ENCODE assay signal across 19 cellular contexts in the genomic region with DNA sequence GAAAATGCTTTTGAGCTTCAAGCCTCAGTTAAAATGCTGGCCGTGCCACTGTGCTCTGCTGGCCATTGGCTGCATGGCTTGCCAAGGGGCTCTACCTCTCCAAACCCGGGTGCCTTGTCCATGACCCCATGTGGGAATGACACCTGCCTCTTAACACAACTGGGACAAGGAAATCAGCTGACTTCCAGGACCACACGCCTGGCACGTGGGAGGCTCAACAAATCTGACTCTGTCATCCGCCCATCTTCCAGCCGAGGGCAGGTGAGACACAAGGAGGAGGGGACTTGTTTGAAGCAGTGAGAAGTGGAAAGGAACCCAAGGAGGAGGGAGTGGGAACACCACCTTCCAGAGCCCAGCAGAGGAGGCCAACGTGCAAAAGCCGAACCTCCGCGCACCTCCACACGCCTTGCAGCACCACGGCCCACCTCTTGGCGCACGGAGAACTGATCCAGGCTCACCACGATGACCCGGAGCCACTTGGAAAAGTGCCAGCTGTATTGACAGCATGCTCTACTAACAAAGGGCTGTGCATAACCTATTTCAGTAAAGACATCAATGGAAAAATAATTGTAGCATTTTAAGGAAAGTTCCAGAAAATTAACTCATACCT. TPM values are rescaled to one million over a fixed set of nuclear protein-coding genes. Genes with fewer than 3 reads are reported as not detected.
DNase-seq lines count a peak whose midpoint lies in the region; ATAC-seq, FAIRE-seq and TF ChIP-seq lines count a peak whose summit lies in the region.
"Had no signal": no experiment of that assay in that cellular context is flagged by ENCODE, and none has a peak within 500 bp of the region (broad histone marks: within the 10 kb centered on the region; RNA-seq: fewer than 3 reads in every experiment).

No MANE protein-coding gene starts in this region.

- H3K4me3 ChIP-seq in left ventricle myocardium inferior (no peak overlapping the region), H1 (ENCODE audit: extremely low read depth in 1 of 4, insufficient read depth in 2 of 4, low read depth in 3 of 4, low read length in 4 of 4) (no peak overlapping the region), sigmoid colon (no peak overlapping the region), HAP-1 (no peak overlapping the region)
- H3K4me3 ChIP-seq: GM23248 had no signal

- peak overlapping the region; percentile 66; the same call in 1 of the 2 replicates for H4K8ac ChIP-seq in H1 (ENCODE audit: extremely low read depth, insufficient read depth, low read length)

- no peak overlapping the region for H3K23ac ChIP-seq in H1 (ENCODE audit: insufficient read length)

- H2BK15ac ChIP-seq in H1 (ENCODE audit: low read length) = no peak overlapping the region

- H3K18ac ChIP-seq in H1 (ENCODE audit: extremely low read depth, low read length) = no peak overlapping the region

- H2BK5ac ChIP-seq in H1 (ENCODE audit: low read depth, low read length) = no peak overlapping the region

- no peak overlapping the region for H3K4me2 ChIP-seq in H1 (ENCODE audit: insufficient read depth in 1 of 2, low read depth in 2 of 2, low read length in 2 of 2)

- H3K27me3 ChIP-seq in left ventricle myocardium inferior (ENCODE audit: low read depth) (no peaks in the 10 kb centered on the region), H1 (replicated peaks in 1 of 4; ENCODE audit: control insufficient read depth in 3 of 4, extremely low read depth in 1 of 4, insufficient read depth in 3 of 4, low read length in 3 of 4) (no peaks in the 10 kb centered on the region; a peak in 1 of 7 replicates), sigmoid colon (no peaks in the 10 kb centered on the region), HAP-1 (ENCODE audit: low read depth) (no peaks in the 10 kb centered on the region)

- H2BK20ac ChIP-seq in H1 (ENCODE audit: low read length) = no peak overlapping the region

- no peaks in the 10 kb centered on the region for H3K23me2 ChIP-seq in H1 (ENCODE audit: low read depth, low read length)

- peaks cover 0 to 4% of the 10 kb centered on the region in 2 experiments; a peak in 1 of 4 replicates for H3K79me2 ChIP-seq in H1 (ENCODE audit: control insufficient read depth in 1 of 2, insufficient read depth in 2 of 2, low read length in 2 of 2)

- H3K36me3 ChIP-seq in left ventricle myocardium inferior (peaks cover 5% of the 10 kb centered on the region), H1 (ENCODE audit: control insufficient read depth in 2 of 4, insufficient read depth in 4 of 4, low read length in 3 of 4) (no peaks in the 10 kb centered on the region), sigmoid colon (peaks cover 0 to 14% (median 4%) of the 10 kb centered on the region in 4 donors), HAP-1 (replicated peaks) (no peaks in the 10 kb centered on the region)
- H3K36me3 ChIP-seq: BE2C had no signal

- TF ChIP-seq CTCF in left ventricle myocardium inferior (IDR thresholded peaks at IDR 0.05; ENCODE audit: borderline replicate concordance) (no peak), H1 (IDR thresholded peaks at IDR 0.05; ENCODE audit: control extremely low read depth in 1 of 3, insufficient read depth in 1 of 3, low read depth in 1 of 3, low read length in 3 of 3) (no peak), sigmoid colon (IDR thresholded peaks at IDR 0.05) (no peak)

- in situ Hi-C loops in HAP-1 (cut with MboI; ENCODE audit: low sequenced_read_pairs) = no loop called here

- peak overlapping the region; percentile 7; the same call in 1 of the 2 replicates for H2BK12ac ChIP-seq in H1 (ENCODE audit: low read depth, low read length)

- no peaks in the 10 kb centered on the region for H3K36me3 Mint-ChIP-seq in stimulated activated effector memory CD8-positive, alpha-beta T cell treated with anti-CD3 and anti-CD28 coated beads, Interleukin-12 subunit alpha, Interleukin-12 subunit beta, amount 100 ng/mL, for 72 hours
- H3K36me3 Mint-ChIP-seq: CD4-positive, CD25-positive, alpha-beta regulatory T cell had no signal

- no peak overlapping the region for H3K56ac ChIP-seq in H1 (replicated peaks; ENCODE audit: insufficient read length, low read depth, low read length)

- ATAC-seq in left ventricle myocardium superior = no peak
- no peak for ATAC-seq in stimulated activated effector memory CD8-positive, alpha-beta T cell treated with anti-CD3 and anti-CD28 coated beads, Interleukin-12 subunit alpha, Interleukin-12 subunit beta, amount 100 ng/mL, for 72 hours
- ATAC-seq: HCT116 had no signal

- H3K9ac ChIP-seq in H1 (replicated peaks in 1 of 4; ENCODE audit: extremely low read depth in 1 of 4, low read depth in 3 of 4, low read length in 3 of 4) = no peak overlapping the region
- H3K9ac ChIP-seq: GM23248 had no signal

- CTCF ChIA-PET in H1 (lab: Charles Lee; ENCODE audit: partially characterized antibody) = interaction anchor here (0.7 to 3.1 kb wide), 9 partner anchors 15 to 141 kb away, joined by 3 to 18 read pairs (median 4); partner anchors contain the start of genes COL4A1 and COL4A2

- no peak overlapping the region for H3K4me3 Mint-ChIP-seq in stimulated activated effector memory CD8-positive, alpha-beta T cell treated with anti-CD3 and anti-CD28 coated beads, Interleukin-12 subunit alpha, Interleukin-12 subunit beta, amount 100 ng/mL, for 72 hours
- H3K4me3 Mint-ChIP-seq: CD4-positive, CD25-positive, alpha-beta regulatory T cell had no signal

- H3K9me3 Mint-ChIP-seq in stimulated activated effector memory CD8-positive, alpha-beta T cell treated with anti-CD3 and anti-CD28 coated beads, Interleukin-12 subunit alpha, Interleukin-12 subunit beta, amount 100 ng/mL, for 72 hours = no peaks in the 10 kb centered on the region

- H3K27ac Mint-ChIP-seq in stimulated activated effector memory CD8-positive, alpha-beta T cell treated with anti-CD3 and anti-CD28 coated beads, Interleukin-12 subunit alpha, Interleukin-12 subunit beta, amount 100 ng/mL, for 72 hours = no peak overlapping the region
- H3K27ac Mint-ChIP-seq: CD4-positive, CD25-positive, alpha-beta regulatory T cell had no signal

- intact Hi-C loops in left ventricle myocardium inferior (cut with micrococcal nuclease) (no loop called here), left ventricle myocardium superior (cut with micrococcal nuclease) (no loop called here), sigmoid colon (cut with DNase I) (no loop called here)

- no peak for FAIRE-seq in H1 (lab: Jason Lieb, UNC)
- FAIRE-seq: A204.1, G401.6 had no signal

- H4K5ac ChIP-seq in H1 (ENCODE audit: insufficient read length, low read depth, low read length) = no peak overlapping the region

- peaks cover 10% of the 10 kb centered on the region; the same call in 1 of the 2 replicates for H3K79me1 ChIP-seq in H1 (ENCODE audit: low read depth, low read length)

- H2AFZ ChIP-seq in H1 (ENCODE audit: low read length) = no peak overlapping the region
- H2AFZ ChIP-seq: GM23248 had no signal

- TF ChIP-seq RAD21 in H1 (IDR thresholded peaks at IDR 0.05 in 1 of 2, conservative IDR thresholded peaks at IDR 0.05 in 1 of 2; ENCODE audit: low read depth in 2 of 2, low read length in 2 of 2) = no peak

- no peak for DNase-seq in left ventricle myocardium inferior
- DNase-seq in left ventricle myocardium superior = no peak
- DNase-seq in H1 (ENCODE audit: low read depth in 1 of 2, low spot score in 2 of 2) = peak in 1 of 2 experiments; percentile 38
- DNase-seq in sigmoid colon = peak; percentile 68
- DNase-seq in stimulated activated effector memory CD8-positive, alpha-beta T cell treated with anti-CD3 and anti-CD28 coated beads, Interleukin-12 subunit alpha, Interleukin-12 subunit beta, amount 100 ng/mL, for 72 hours (ENCODE audit: low spot score in 2 of 2) = no peak
- no peak for DNase-seq in kidney glomerular epithelial cell (lab: John Stamatoyannopoulos, UW)
- no peak for DNase-seq in HAP-1 (ENCODE audit: low spot score in 2 of 2)
- DNase-seq: BE2C; Caco-2; CD4-positive, CD25-positive, alpha-beta regulatory T cell; GM23248; NCI-H1105; NCI-H2081; NCI-H774; OCI-M1; SHP77 had no signal

- TF ChIP-seq EP300 in H1 (IDR thresholded peaks at IDR 0.05; ENCODE audit: borderline replicate concordance in 1 of 2, low read depth in 2 of 2, low read length in 2 of 2) = no peak
- TF ChIP-seq EP300 in sigmoid colon (IDR thresholded peaks at IDR 0.05) = no peak

- no peak overlapping the region for H3K14ac ChIP-seq in H1 (ENCODE audit: insufficient read length)

- no peak overlapping the region for H4K91ac ChIP-seq in H1 (replicated peaks; ENCODE audit: insufficient read length, low read length)

- no peak overlapping the region for H2BK120ac ChIP-seq in H1 (replicated peaks; ENCODE audit: low read depth, low read length)

- no peaks in the 10 kb centered on the region for H3K4me1 Mint-ChIP-seq in stimulated activated effector memory CD8-positive, alpha-beta T cell treated with anti-CD3 and anti-CD28 coated beads, Interleukin-12 subunit alpha, Interleukin-12 subunit beta, amount 100 ng/mL, for 72 hours
- H3K4me1 Mint-ChIP-seq: CD4-positive, CD25-positive, alpha-beta regulatory T cell had no signal

- peak overlapping the region; percentile 25 for H3K27ac ChIP-seq in left ventricle myocardium inferior (replicated peaks)
- H3K27ac ChIP-seq in H1 (ENCODE audit: low read depth, low read length) = no peak overlapping the region
- H3K27ac ChIP-seq in sigmoid colon = peak overlapping the region; percentile 37 to 98 (median 74)
- H3K27ac ChIP-seq: GM23248 had no signal

- H3K9me3 ChIP-seq in left ventricle myocardium inferior (replicated peaks) (no peaks in the 10 kb centered on the region), H1 (ENCODE audit: insufficient read depth in 2 of 2, low read depth in 1 of 2, low read length in 1 of 2) (no peaks in the 10 kb centered on the region), sigmoid colon (no peaks in the 10 kb centered on the region), HAP-1 (no peaks in the 10 kb centered on the region)
- H3K9me3 ChIP-seq: BE2C, Caco-2 had no signal

- H2AK5ac ChIP-seq in H1 (ENCODE audit: low read depth, low read length) = peak overlapping the region; percentile 39; the same call in 1 of the 2 replicates

- no peak overlapping the region for H3K4ac ChIP-seq in H1 (replicated peaks; ENCODE audit: insufficient read length, low read depth, low read length)

- TF ChIP-seq POLR2A in H1 (IDR thresholded peaks at IDR 0.05; ENCODE audit: control extremely low read depth in 1 of 2, low read depth in 2 of 2, low read length in 2 of 2) (no peak), sigmoid colon (IDR thresholded peaks at IDR 0.05) (no peak)

- H4K20me1 ChIP-seq in H1 (replicated peaks in 1 of 2; ENCODE audit: control insufficient read depth in 1 of 2, insufficient read depth in 2 of 2, low read length in 2 of 2) = no peaks in the 10 kb centered on the region

- 91% methylated on average over 15 of the region's 16 CpGs; no CpG with 5 or more reads in 1 of the 2 experiments for WGBS in H1 (ENCODE audit: extremely low coverage in 1 of 2, insufficient coverage in 1 of 2, insufficient read length in 1 of 2, insufficient replicate concordance in 2 of 2, low coverage in 1 of 2, low lambda C conversion rate in 2 of 2, missing lambda C conversion rate in 1 of 2), 2 experiments
- WGBS in sigmoid colon, 2 donors = 90% methylated on average over 16 of the region's 16 CpGs

- POLR2A ChIA-PET in H1 (lab: Charles Lee; ENCODE audit: partially characterized antibody) = no interaction called here

- H3K4me1 ChIP-seq in left ventricle myocardium inferior = peaks cover 96% of the 10 kb centered on the region
- peaks cover 11 to 28% (median 16%) of the 10 kb centered on the region in 4 experiments for H3K4me1 ChIP-seq in H1 (replicated peaks in 1 of 4; ENCODE audit: control insufficient read depth in 3 of 4, insufficient read depth in 4 of 4, low read length in 3 of 4)
- peaks cover 0 to 91% (median 82%) of the 10 kb centered on the region in 4 donors for H3K4me1 ChIP-seq in sigmoid colon
- H3K4me1 ChIP-seq in HAP-1 = no peaks in the 10 kb centered on the region
- H3K4me1 ChIP-seq: BE2C had no signal

RNA-seq across cellular contexts. Expression of gene COL4A1, which starts 38.3 kb away (rescaled TPM):
- total RNA-seq in left ventricle myocardium inferior (120 TPM), left ventricle myocardium superior (119 TPM), sigmoid colon (100 to 1,000 TPM; 235 to 598 (median 350) TPM)
- 82.0 and 91.0 TPM in 2 replicates for total RNA-seq in H1 (2021; fragmentation: NEBNext Ultra II Directional; extraction: Animal tissue kit (Norgen Biotek cat#: 25700))
- polyA plus RNA-seq in H1 (2011; rRNA removed) (30.7 and 31.7 TPM in 2 replicates), sigmoid colon (10 to 100 TPM in 2 of 3 donors, 1 to 10 TPM in 1; 9.2 to 60.5 (median 10.8) TPM)
- 31.3 TPM for polyA plus RNA-seq in H1 (2011; cell fraction: cytosol; rRNA removed)
- polyA plus RNA-seq in H1 (2011; cell fraction: nucleus; rRNA removed) = 69.4 TPM
- 39.8 to 46.7 TPM (median 43.8 TPM) in 4 replicates for polyA plus RNA-seq in H1 (2012, experiment 1 of 2)
- polyA plus RNA-seq in H1 (2012, experiment 2 of 2) = 17.1 TPM
- polyA plus RNA-seq in H1 (2013, experiment 1 of 2) = 88.0 TPM
- 83.1 TPM for polyA plus RNA-seq in H1 (2013, experiment 2 of 2)
- polyA minus RNA-seq in H1 (2011; rRNA and poly(A)+ RNA removed) = 46.9 and 65.9 TPM in 2 replicates
- polyA minus RNA-seq in H1 (2011; cell fraction: cytosol; rRNA and poly(A)+ RNA removed) = 44.9 TPM
- 51.4 TPM for polyA minus RNA-seq in H1 (2011; cell fraction: nucleus; rRNA and poly(A)+ RNA removed)
- total RNA-seq: CD4-positive, CD25-positive, alpha-beta regulatory T cell had no signal
- polyA plus RNA-seq: CD4-positive, CD25-positive, alpha-beta regulatory T cell had no signal

RNA-seq across cellular contexts. Expression of gene COL4A2, which starts 38.4 kb away (rescaled TPM):
- total RNA-seq in left ventricle myocardium inferior (117 TPM), left ventricle myocardium superior (126 TPM), sigmoid colon (1,000 to 10,000 TPM in 1 of 4 donors, 100 to 1,000 TPM in 3; 306 to 1,039 (median 489) TPM)
- total RNA-seq in H1 (2021; fragmentation: NEBNext Ultra II Directional; extraction: Animal tissue kit (Norgen Biotek cat#: 25700)) = 77.0 and 80.4 TPM in 2 replicates
- polyA plus RNA-seq in H1 (2011; rRNA removed) (87.3 and 133 TPM in 2 replicates), sigmoid colon (10 to 100 TPM; 24.0 to 83.5 (median 25.2) TPM)
- polyA plus RNA-seq in H1 (2011; cell fraction: cytosol; rRNA removed) = 64.4 TPM
- 260 TPM for polyA plus RNA-seq in H1 (2011; cell fraction: nucleus; rRNA removed)
- 45.6 to 82.2 TPM (median 69.4 TPM) in 4 replicates for polyA plus RNA-seq in H1 (2012, experiment 1 of 2)
- 40.9 TPM for polyA plus RNA-seq in H1 (2012, experiment 2 of 2)
- 143 TPM for polyA plus RNA-seq in H1 (2013, experiment 1 of 2)
- 123 TPM for polyA plus RNA-seq in H1 (2013, experiment 2 of 2)
- polyA minus RNA-seq in H1 (2011; rRNA and poly(A)+ RNA removed) = 69.1 and 74.8 TPM in 2 replicates
- 78.9 TPM for polyA minus RNA-seq in H1 (2011; cell fraction: cytosol; rRNA and poly(A)+ RNA removed)
- 109 TPM for polyA minus RNA-seq in H1 (2011; cell fraction: nucleus; rRNA and poly(A)+ RNA removed)
- total RNA-seq: CD4-positive, CD25-positive, alpha-beta regulatory T cell had no signal
- polyA plus RNA-seq: CD4-positive, CD25-positive, alpha-beta regulatory T cell had no signal
